ENCODE assay signal across 22 cellular contexts in the genomic region with DNA sequence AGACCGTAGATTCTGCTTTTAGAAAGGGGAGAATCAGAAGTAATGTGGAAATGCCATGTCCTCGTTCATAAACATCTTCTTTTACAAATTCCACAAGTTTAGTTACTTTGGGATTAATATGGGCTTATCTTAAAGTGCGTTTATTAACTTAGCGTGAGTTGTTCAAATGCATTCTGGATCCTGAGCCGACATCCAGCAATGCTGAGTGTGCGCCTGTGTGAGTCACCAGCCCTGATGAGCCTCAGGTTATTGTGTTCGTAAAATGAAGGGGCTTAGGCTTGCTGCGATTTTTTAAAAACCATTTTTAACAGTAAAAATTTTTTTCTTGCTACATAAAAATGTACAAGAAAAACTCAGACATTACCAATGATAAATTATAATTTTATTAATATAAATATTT. TPM values are rescaled to one million over a fixed set of nuclear protein-coding genes. Genes with fewer than 3 reads are reported as not detected.
DNase-seq lines count a peak whose midpoint lies in the region; ATAC-seq, FAIRE-seq and TF ChIP-seq lines count a peak whose summit lies in the region.
"Had no signal": no experiment of that assay in that cellular context is flagged by ENCODE, and none has a peak within 500 bp of the region (broad histone marks: within the 10 kb centered on the region; RNA-seq: fewer than 3 reads in every experiment).

No MANE protein-coding gene starts in this region.

- H3K9me3 ChIP-seq in RWPE2 (ENCODE audit: severe bottlenecking) (no peaks in the 10 kb centered on the region), K562 (replicated peaks; ENCODE audit: control insufficient read depth, insufficient read depth, low read depth, low read length) (no peaks in the 10 kb centered on the region), neuronal stem cell (replicated peaks in 1 of 2; ENCODE audit: control insufficient read depth in 2 of 2, insufficient read depth in 1 of 2, low read depth in 1 of 2, low read length in 2 of 2) (no peaks in the 10 kb centered on the region)
- H3K9me3 ChIP-seq: A549; BLaER1 treated with 17β-estradiol and CSF1 and Interleukin-3, amounts not matched to agents 10 nM and 100 nM; Caco-2 had no signal

- peaks cover 22% of the 10 kb centered on the region for H3K27me3 Mint-ChIP-seq in activated CD8-positive, alpha-beta memory T cell treated with anti-CD3 and anti-CD28 coated beads, Interleukin-2, amount 10 ng/mL, durations not matched to agents 7 days and 5 days

- H3K27ac ChIP-seq in RWPE2 (ENCODE audit: poor library complexity, severe bottlenecking) (no peak overlapping the region), K562 (ENCODE audit: extremely low read depth, low read depth, low read length) (no peak overlapping the region), neuronal stem cell (replicated peaks; ENCODE audit: low read length) (no peak overlapping the region)
- H3K27ac ChIP-seq: A549; BLaER1 treated with 17β-estradiol and CSF1 and Interleukin-3, amounts not matched to agents 10 nM and 100 nM; C4-2B had no signal

- no peak for TF ChIP-seq EP300 in K562 (IDR thresholded peaks at IDR 0.05; ENCODE audit: low read length)

- DNase-seq in LNCaP clone FGC (ENCODE audit: low read depth): no peak
- DNase-seq in RWPE2 (ENCODE audit: low spot score): no peak
- DNase-seq in K562 (ENCODE audit: extremely low read depth in 1 of 4, low spot score in 3 of 4): no peak
- no peak for DNase-seq in activated CD8-positive, alpha-beta memory T cell treated with anti-CD3 and anti-CD28 coated beads, Interleukin-2, amount 10 ng/mL, durations not matched to agents 7 days and 5 days
- no peak for DNase-seq in AG08395 (ENCODE audit: low spot score)
- no peak for DNase-seq in neuronal stem cell (ENCODE audit: low spot score)
- DNase-seq: AML-193; Caco-2; Calu3; CD4-positive, alpha-beta T cell; CD8-positive, alpha-beta T cell; DMS79 treated with DMSO at 0.1 percent for 48 hours; GF-D8 had no signal

- no peak overlapping the region for H2BK15ac ChIP-seq in neuronal stem cell (ENCODE audit: low read length)

- H3K23ac ChIP-seq in neuronal stem cell (ENCODE audit: low read depth, low read length, poor library complexity): no peak overlapping the region

- H2BK12ac ChIP-seq in neuronal stem cell (ENCODE audit: low read length): no peak overlapping the region

- CTCF ChIA-PET in K562 (lab: Yijun Ruan, JAX; ENCODE audit: low intra/inter-chr PET ratio): interaction anchor here (1.1 to 2.6 kb wide), 3 partner anchors 173 to 497 kb away, joined by 3 to 16 read pairs (median 3); no protein-coding TSS in a partner anchor
- CTCF ChIA-PET in activated CD8-positive, alpha-beta memory T cell treated with anti-CD3 and anti-CD28 coated beads, Interleukin-2, amount 10 ng/mL, durations not matched to agents 7 days and 5 days (lab: Charles Lee): interaction anchor here (1.3 kb wide), 1 partner anchor 49 kb away, joined by 4 read pairs; no protein-coding TSS in a partner anchor

- H3K36me3 Mint-ChIP-seq in activated CD8-positive, alpha-beta memory T cell treated with anti-CD3 and anti-CD28 coated beads, Interleukin-2, amount 10 ng/mL, durations not matched to agents 7 days and 5 days: no peaks in the 10 kb centered on the region
- H3K36me3 Mint-ChIP-seq: CD8-positive, alpha-beta T cell had no signal

- WGBS in K562 (ENCODE audit: insufficient coverage, low coverage, missing lambda C conversion rate): 57% methylated on average over 8 of the region's 8 CpGs
- WGBS in neuronal stem cell (ENCODE audit: extremely low coverage in 2 of 2, insufficient read length in 2 of 2, insufficient replicate concordance in 1 of 2), 2 donors: no CpG with 5 or more reads among the region's 8 CpGs

- no peaks in the 10 kb centered on the region for H3K9me3 Mint-ChIP-seq in activated CD8-positive, alpha-beta memory T cell treated with anti-CD3 and anti-CD28 coated beads, Interleukin-2, amount 10 ng/mL, durations not matched to agents 7 days and 5 days (ENCODE audit: low read depth)
- H3K9me3 Mint-ChIP-seq: CD4-positive, alpha-beta T cell; CD8-positive, alpha-beta T cell had no signal

- TF ChIP-seq POLR2A in K562 (conservative IDR thresholded peaks at IDR 0.05): no peak

- H3K79me2 ChIP-seq in K562 (ENCODE audit: control insufficient read depth, insufficient read depth, low read length): no peaks in the 10 kb centered on the region

- H3K79me1 ChIP-seq in neuronal stem cell (ENCODE audit: low read depth, low read length): no peaks in the 10 kb centered on the region

- peak; percentile 11 for FAIRE-seq in K562 (lab: Jason Lieb, UNC)
- FAIRE-seq: A549, D721Med, G401.6, GM12891, GM19239 had no signal

- no peak overlapping the region for H2BK120ac ChIP-seq in neuronal stem cell (ENCODE audit: low read depth, low read length)

- no peaks in the 10 kb centered on the region for H4K20me1 ChIP-seq in K562 (replicated peaks; ENCODE audit: control insufficient read depth, insufficient read depth, low read length)
- H4K20me1 ChIP-seq: BLaER1 treated with 17β-estradiol and CSF1 and Interleukin-3, amounts not matched to agents 10 nM and 100 nM had no signal

- H3K14ac ChIP-seq in neuronal stem cell (ENCODE audit: low read length): no peak overlapping the region

- peak; percentile 49; the same call in 1 of the 3 replicates for ATAC-seq in RWPE2 (ENCODE audit: low read depth)
- ATAC-seq in K562: no peak
- ATAC-seq in activated CD8-positive, alpha-beta memory T cell treated with anti-CD3 and anti-CD28 coated beads, Interleukin-2, amount 10 ng/mL, durations not matched to agents 7 days and 5 days: no peak
- no peak for ATAC-seq in HG03469 (IDR thresholded peaks at IDR 0.05; ENCODE audit: unreplicated experiment)
- ATAC-seq: A549; CD8-positive, alpha-beta T cell had no signal

- H2BK5ac ChIP-seq in neuronal stem cell (ENCODE audit: low read length): no peak overlapping the region

- in situ Hi-C loops in K562 (cut with MboI): loop anchor here (5.0 kb wide), 2 partner anchors 178 to 493 kb away; a partner anchor contains a TSS

- H3K36me3 ChIP-seq in RWPE2 (ENCODE audit: low read depth) (no peaks in the 10 kb centered on the region), K562 (ENCODE audit: control insufficient read depth, insufficient read depth, low read length) (no peaks in the 10 kb centered on the region), neuronal stem cell (replicated peaks in 1 of 2; ENCODE audit: control insufficient read depth in 2 of 2, insufficient read depth in 2 of 2, low read length in 2 of 2) (no peaks in the 10 kb centered on the region)
- H3K36me3 ChIP-seq: BLaER1 treated with 17β-estradiol and CSF1 and Interleukin-3, amounts not matched to agents 10 nM and 100 nM had no signal

- H3K18ac ChIP-seq in neuronal stem cell (ENCODE audit: low read length): no peak overlapping the region

- H3K27me3 ChIP-seq in RWPE2 (ENCODE audit: insufficient read depth, poor library complexity, severe bottlenecking) (no peaks in the 10 kb centered on the region), K562 (ENCODE audit: control insufficient read depth in 2 of 2, insufficient read depth in 2 of 2, low read length in 2 of 2) (no peaks in the 10 kb centered on the region), neuronal stem cell (ENCODE audit: control insufficient read depth in 3 of 3, insufficient read depth in 3 of 3, low read depth in 1 of 3, low read length in 3 of 3) (peaks cover 0 to 7% (median 0%) of the 10 kb centered on the region in 3 experiments)
- H3K27me3 ChIP-seq: BLaER1 treated with 17β-estradiol and CSF1 and Interleukin-3, amounts not matched to agents 10 nM and 100 nM had no signal

- H2AFZ ChIP-seq in K562 (ENCODE audit: low read depth, low read length) (peak overlapping the region; percentile 55; the same call in 1 of the 2 replicates), neuronal stem cell (ENCODE audit: low read length) (no peak overlapping the region)

- H4K91ac ChIP-seq in neuronal stem cell (ENCODE audit: low read depth, low read length, poor library complexity): no peak overlapping the region

- no TSS peak for BruUV-seq in K562 (replicated peaks; lab: Mats Ljungman, UMichigan)

- no peak overlapping the region for H3K27ac Mint-ChIP-seq in activated CD8-positive, alpha-beta memory T cell treated with anti-CD3 and anti-CD28 coated beads, Interleukin-2, amount 10 ng/mL, durations not matched to agents 7 days and 5 days
- H3K27ac Mint-ChIP-seq: B cell; CD4-positive, alpha-beta T cell; CD8-positive, alpha-beta T cell had no signal

- no peak overlapping the region for H3K4ac ChIP-seq in neuronal stem cell (ENCODE audit: low read length)

- POLR2A ChIA-PET in K562 (lab: Yijun Ruan, JAX): interaction anchor here (1.2 kb wide), 1 partner anchor 14 kb away, joined by 3 read pairs; no protein-coding TSS in a partner anchor

- TF ChIP-seq CTCF in LNCaP clone FGC (IDR thresholded peaks at IDR 0.05; ENCODE audit: control insufficient read depth, extremely low read depth, insufficient read depth) (no peak), RWPE2 (IDR thresholded peaks at IDR 0.05; ENCODE audit: poor library complexity, severe bottlenecking) (no peak), K562 (IDR thresholded peaks at IDR 0.05 in 2 of 3, conservative IDR thresholded peaks at IDR 0.05 in 1 of 3; ENCODE audit: insufficient read depth in 2 of 3, low read depth in 1 of 3, low read length in 3 of 3) (no peak)

- H3K4me2 ChIP-seq in K562 (ENCODE audit: insufficient read depth, low read length) (no peak overlapping the region), neuronal stem cell (ENCODE audit: insufficient read depth, low read length, poor library complexity, severe bottlenecking) (no peak overlapping the region)
- H3K4me2 ChIP-seq: A549; BLaER1 treated with 17β-estradiol and CSF1 and Interleukin-3, amounts not matched to agents 10 nM and 100 nM had no signal

- H3K9me1 ChIP-seq in K562 (ENCODE audit: control insufficient read depth, insufficient read depth, low read length): no peaks in the 10 kb centered on the region

- no peaks in the 10 kb centered on the region for H3K4me1 ChIP-seq in RWPE2 (ENCODE audit: insufficient read depth, poor library complexity, severe bottlenecking)
- H3K4me1 ChIP-seq in K562 (replicated peaks in 1 of 2; ENCODE audit: control insufficient read depth in 2 of 2, insufficient read depth in 2 of 2, low read length in 2 of 2): peaks cover 6 to 7% of the 10 kb centered on the region in 2 experiments; a peak in 4 of 5 replicates
- no peaks in the 10 kb centered on the region for H3K4me1 ChIP-seq in neuronal stem cell (ENCODE audit: control insufficient read depth in 2 of 2, insufficient read depth in 1 of 2, low read depth in 1 of 2, low read length in 2 of 2)
- H3K4me1 ChIP-seq: A549; BLaER1 treated with 17β-estradiol and CSF1 and Interleukin-3, amounts not matched to agents 10 nM and 100 nM; Caco-2 had no signal

- peaks cover 4% of the 10 kb centered on the region for H3K4me1 Mint-ChIP-seq in activated CD8-positive, alpha-beta memory T cell treated with anti-CD3 and anti-CD28 coated beads, Interleukin-2, amount 10 ng/mL, durations not matched to agents 7 days and 5 days
- H3K4me1 Mint-ChIP-seq: B cell had no signal

- intact Hi-C loops in K562 (cut with micrococcal nuclease): loop anchor here (5.0 kb wide), 1 partner anchor 478 kb away; a partner anchor contains a TSS

- peak overlapping the region; percentile 21; the same call in 1 of the 2 replicates for H3K4me3 ChIP-seq in LNCaP clone FGC (ENCODE audit: low read depth, low read length)
- H3K4me3 ChIP-seq in RWPE2 (ENCODE audit: severe bottlenecking): no peak overlapping the region
- no peak overlapping the region for H3K4me3 ChIP-seq in K562
- H3K4me3 ChIP-seq in neuronal stem cell (ENCODE audit: low read length in 2 of 2): no peak overlapping the region
- H3K4me3 ChIP-seq: A549; BLaER1 treated with 17β-estradiol and CSF1 and Interleukin-3, amounts not matched to agents 10 nM and 100 nM had no signal

- no peak overlapping the region for H3K9ac ChIP-seq in K562 (ENCODE audit: insufficient read depth in 1 of 2, low read depth in 2 of 2, low read length in 2 of 2)
- no peak overlapping the region for H3K9ac ChIP-seq in neuronal stem cell (ENCODE audit: low read depth, low read length, poor library complexity)
- H3K9ac ChIP-seq: BLaER1 treated with 17β-estradiol and CSF1 and Interleukin-3, amounts not matched to agents 10 nM and 100 nM had no signal

- no peak overlapping the region for H2AK5ac ChIP-seq in neuronal stem cell (ENCODE audit: low read depth, low read length)

- TF ChIP-seq RAD21 in K562 (CRISPR knock-in tag; conservative IDR thresholded peaks at IDR 0.05 in 1 of 2, IDR thresholded peaks at IDR 0.05 in 1 of 2): no peak

- no peak overlapping the region for H3K4me3 Mint-ChIP-seq in activated CD8-positive, alpha-beta memory T cell treated with anti-CD3 and anti-CD28 coated beads, Interleukin-2, amount 10 ng/mL, durations not matched to agents 7 days and 5 days
- H3K4me3 Mint-ChIP-seq: B cell; CD4-positive, alpha-beta T cell; CD8-positive, alpha-beta T cell had no signal

- H4K8ac ChIP-seq in neuronal stem cell (ENCODE audit: low read depth, low read length): no peak overlapping the region

RNA-seq across cellular contexts. Expression of a gene that starts 57.9 kb away (rescaled TPM):
- 1,487 and 3,369 TPM in 2 replicates for total RNA-seq in K562 (2011; cell fraction: chromatin; rRNA removed; ENCODE audit: low replicate concordance)
- 1,103 and 1,251 TPM in 2 replicates for total RNA-seq in K562 (2011; cell fraction: nucleolus; rRNA removed)
- total RNA-seq in K562 (2011; cell fraction: nucleoplasm; rRNA removed): 1,578 and 1,589 TPM in 2 replicates
- 303 and 478 TPM in 2 replicates for total RNA-seq in K562 (2014; rRNA removed)
- 468 and 534 TPM in 2 replicates for total RNA-seq in K562 (2014; rRNA removed; fragmentation: Illumina TruSeq; extraction: Trizol)
- total RNA-seq in K562 (2015; rRNA removed; fragmentation: Illumina TruSeq; extraction: Trizol): 310 and 332 TPM in 2 replicates
- total RNA-seq in K562 (2021): 450 and 470 TPM in 2 replicates
- 521 and 679 TPM in 2 replicates for polyA plus RNA-seq in K562 (2011; rRNA removed)
- polyA plus RNA-seq in K562 (2011; cell fraction: cytosol; rRNA removed): 104 and 238 TPM in 2 replicates
- polyA plus RNA-seq in K562 (2011; cell fraction: nucleus; rRNA removed): 454 and 755 TPM in 2 replicates
- 166 and 406 TPM in 2 replicates for polyA plus RNA-seq in K562 (2012)
- polyA plus RNA-seq in K562 (2014; fragmentation: Illumina TruSeq; extraction: Trizol): 239 and 256 TPM in 2 replicates
- polyA plus RNA-seq in K562 (2014; fragmentation: Nextera tagmentation; extraction: Ambion mirVana): 100 to 1,000 TPM; 149 to 308 TPM
- polyA plus RNA-seq in K562 (2014; rRNA removed): 241 and 268 TPM in 2 replicates
- 2,244 and 2,897 TPM in 2 replicates for polyA minus RNA-seq in K562 (2011; rRNA and poly(A)+ RNA removed)
- 425 and 493 TPM in 2 replicates for polyA minus RNA-seq in K562 (2011; cell fraction: cytosol; rRNA and poly(A)+ RNA removed)
- polyA minus RNA-seq in K562 (2011; cell fraction: nucleus; rRNA and poly(A)+ RNA removed): 581 and 964 TPM in 2 replicates
- 100 to 1,000 TPM; 409 to 782 TPM for total RNA-seq in activated CD8-positive, alpha-beta memory T cell treated with anti-CD3 and anti-CD28 coated beads, Interleukin-2, amount 10 ng/mL, durations not matched to agents 7 days and 5 days
- polyA plus RNA-seq in neuronal stem cell (2013, experiment 1 of 2): 33.8 TPM
- 33.9 TPM for polyA plus RNA-seq in neuronal stem cell (2013, experiment 2 of 2)
